8 cellular contexts compared by ENCODE assay signal in genomic region chr1:198686069-198686728, GRCh38.
DNase-seq lines count a peak whose midpoint lies in the region; ATAC-seq lines count a peak whose summit lies in the region.

No MANE protein-coding gene starts in this region.

- no peaks in the 10 kb centered on the region for H3K27me3 Mint-ChIP-seq in T-helper 1 cell treated with Interleukin-12 subunit alpha and Interleukin-12 subunit beta and Interleukin-4 antibody, amounts not matched to agents 30 μg/mL and 1 μg/mL, for 36 hours (ENCODE audit: low read depth)

- DNase-seq in T-helper 1 cell = no peak
- DNase-seq in NCI-H1694 treated with DMSO at 0.1 percent for 48 hours (lab: John Stamatoyannopoulos, UW) = peak; percentile 61
- DNase-seq in adipocyte (ENCODE audit: low read depth) = peak; percentile 81
- peak; percentile 31 for DNase-seq in middle frontal gyrus (ENCODE audit: extremely low spot score, low spot score)
- no peak for DNase-seq in GM19238 (ENCODE audit: insufficient read length, low spot score)
- DNase-seq in activated CD8-positive, alpha-beta memory T cell treated with anti-CD3 and anti-CD28 coated beads, Interleukin-2, amount 50 U/mL, for 48 hours = no peak

- H3K4me3 Mint-ChIP-seq in T-helper 1 cell treated with Interleukin-12 subunit alpha and Interleukin-12 subunit beta and Interleukin-4 antibody, amounts not matched to agents 30 μg/mL and 1 μg/mL, for 36 hours = peak overlapping the region; percentile 54

- H3K27me3 ChIP-seq in adipocyte (replicated peaks; ENCODE audit: control insufficient read depth, insufficient read depth, low read length) = no peaks in the 10 kb centered on the region

- H3K27ac Mint-ChIP-seq in T-helper 1 cell treated with Interleukin-12 subunit alpha and Interleukin-12 subunit beta and Interleukin-4 antibody, amounts not matched to agents 30 μg/mL and 1 μg/mL, for 36 hours = peak overlapping the region; percentile 55

- no peak overlapping the region for H3K9ac ChIP-seq in adipocyte (ENCODE audit: low read length)

- H3K9me3 Mint-ChIP-seq in T-helper 1 cell treated with Interleukin-12 subunit alpha and Interleukin-12 subunit beta and Interleukin-4 antibody, amounts not matched to agents 30 μg/mL and 1 μg/mL, for 36 hours = no peaks in the 10 kb centered on the region

- H3K4me3 ChIP-seq in adipocyte (ENCODE audit: low read length) = no peak overlapping the region

- no peaks in the 10 kb centered on the region for H3K9me3 ChIP-seq in adipocyte (ENCODE audit: control insufficient read depth, low read length)

- no peak for ATAC-seq in GM19395 (IDR thresholded peaks at IDR 0.05; ENCODE audit: unreplicated experiment)

- no peaks in the 10 kb centered on the region for H3K36me3 ChIP-seq in adipocyte (ENCODE audit: control insufficient read depth, insufficient read depth, low read length, severe bottlenecking)

- H3K4me1 Mint-ChIP-seq in T-helper 1 cell treated with Interleukin-12 subunit alpha and Interleukin-12 subunit beta and Interleukin-4 antibody, amounts not matched to agents 30 μg/mL and 1 μg/mL, for 36 hours (ENCODE audit: low read depth) = peaks cover 64% of the 10 kb centered on the region

- peaks cover 28% of the 10 kb centered on the region for H3K36me3 Mint-ChIP-seq in T-helper 1 cell treated with Interleukin-12 subunit alpha and Interleukin-12 subunit beta and Interleukin-4 antibody, amounts not matched to agents 30 μg/mL and 1 μg/mL, for 36 hours (ENCODE audit: low read depth)

- H3K4me1 ChIP-seq in adipocyte (ENCODE audit: control insufficient read depth, insufficient read depth, low read length) = peaks cover 10% of the 10 kb centered on the region

Comparison
In these comparisons a context has a peak if more than half of its experiments do, and no peak if none do; other contexts are left out.
1. DNase-seq: peak in NCI-H1694 treated with DMSO at 0.1 percent for 48 hours (single experiment), adipocyte (single experiment) and middle frontal gyrus (single experiment); none in T-helper 1 cell (0 of 5), GM19238 (single experiment) and activated CD8-positive, alpha-beta memory T cell treated with anti-CD3 and anti-CD28 coated beads, Interleukin-2, amount 50 U/mL, for 48 hours (single experiment).